In the genomic region with DNA sequence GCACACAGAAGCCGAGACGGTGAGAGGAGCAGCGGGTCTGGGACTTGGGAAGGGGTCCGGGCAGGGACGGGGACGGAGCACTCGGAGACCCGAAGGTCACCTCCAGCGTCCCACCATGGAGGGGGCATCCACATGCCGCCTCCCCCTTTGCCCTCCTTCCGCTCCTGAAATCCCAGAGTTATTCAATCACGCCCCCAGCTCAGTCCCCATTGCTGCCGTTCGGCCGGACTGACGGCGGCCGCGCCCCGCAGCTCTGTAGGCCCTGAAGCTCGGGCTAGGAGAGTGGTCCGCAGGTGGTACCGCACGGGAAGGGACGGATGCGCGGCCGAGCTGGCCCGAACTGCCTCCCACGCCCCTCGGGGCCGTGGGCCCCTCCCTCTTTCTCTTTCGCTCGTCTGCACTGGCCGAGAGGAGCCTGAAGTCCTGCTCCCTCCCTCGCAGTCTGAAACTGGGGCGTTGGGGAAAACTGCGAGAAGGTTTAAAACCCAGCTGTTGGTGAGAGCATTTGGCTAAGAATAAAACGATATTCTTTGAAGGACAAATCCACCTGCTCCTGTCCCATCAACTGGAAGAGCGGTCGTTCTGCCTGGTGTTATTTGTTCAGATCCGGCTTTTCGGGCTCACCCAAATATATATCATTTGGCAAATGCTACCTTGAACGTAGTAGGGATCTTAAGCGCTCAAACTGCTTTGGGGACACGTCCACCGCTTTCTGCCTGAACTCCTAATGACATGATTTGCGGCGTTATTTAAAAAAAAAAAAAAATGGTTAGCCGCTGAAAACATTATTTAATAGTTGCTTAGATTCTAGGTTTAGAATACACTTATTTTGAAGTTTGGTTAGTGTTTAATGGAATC, we compare ENCODE assay signal across 8 cellular contexts. TPM values are rescaled to one million over a fixed set of nuclear protein-coding genes. Genes with fewer than 3 reads are reported as not detected.
DNase-seq lines count a peak whose midpoint lies in the region; ATAC-seq and TF ChIP-seq lines count a peak whose summit lies in the region.

No MANE protein-coding gene starts in this region.

- peak overlapping the region; percentile 72 for H3K4me2 ChIP-seq in DOHH2 (ENCODE audit: low read length)
- H3K4me2 ChIP-seq in IMR-90 (ENCODE audit: low read depth, low read length) = peak overlapping the region; percentile 94
- H3K4me2 ChIP-seq in SU-DHL-6 (ENCODE audit: low read depth, low read length, poor library complexity, severe bottlenecking) = peak overlapping the region; percentile 79

- H3K9me3 ChIP-seq in DOHH2 (ENCODE audit: control insufficient read depth, insufficient read depth, low read length) (no peaks in the 10 kb centered on the region), IMR-90 (ENCODE audit: control insufficient read depth, insufficient read depth, low read length) (no peaks in the 10 kb centered on the region), SU-DHL-6 (ENCODE audit: insufficient read depth, low read length) (no peaks in the 10 kb centered on the region), right cardiac atrium (ENCODE audit: control insufficient read depth, low read length) (no peaks in the 10 kb centered on the region), psoas muscle (no peaks in the 10 kb centered on the region), uterus (no peaks in the 10 kb centered on the region)

- dilution Hi-C loops in IMR-90 (cut with HindIII; ENCODE audit: low sequenced_read_pairs, unreplicated experiment) = no loop called here

- no peaks in the 10 kb centered on the region; the same call in 1 of the 2 replicates for H3K9me1 ChIP-seq in IMR-90 (ENCODE audit: insufficient read depth, low read length)

- peak overlapping the region; percentile 40 for H3K27ac ChIP-seq in DOHH2 (ENCODE audit: low read depth, low read length)
- H3K27ac ChIP-seq in IMR-90 (ENCODE audit: insufficient read depth, low read length) = peak overlapping the region; percentile 82
- H3K27ac ChIP-seq in SU-DHL-6 (ENCODE audit: low read depth, low read length) = no peak overlapping the region
- peak overlapping the region; percentile 97 for H3K27ac ChIP-seq in right cardiac atrium (ENCODE audit: low read length)
- peak overlapping the region; percentile 99 for H3K27ac ChIP-seq in psoas muscle
- H3K27ac ChIP-seq in uterus = peak overlapping the region; percentile 95 to 97

- peak; percentile 57 for ATAC-seq in GM21619 (IDR thresholded peaks at IDR 0.05; ENCODE audit: unreplicated experiment)
- ATAC-seq in IMR-90 (ENCODE audit: low read depth) = peak; percentile 57
- peak; percentile 85 to 87 for ATAC-seq in right cardiac atrium
- peak; percentile 63 to 70 (median 68) for ATAC-seq in psoas muscle

- H3K9me2 ChIP-seq in DOHH2 (replicated peaks; ENCODE audit: control insufficient read depth, low read length) (no peaks in the 10 kb centered on the region), SU-DHL-6 (replicated peaks; ENCODE audit: insufficient read depth, low read length) (no peaks in the 10 kb centered on the region)

- H3K4me3 ChIP-seq in DOHH2 (ENCODE audit: low read length) = peak overlapping the region; percentile 91
- peak overlapping the region; percentile 70 for H3K4me3 ChIP-seq in IMR-90 (ENCODE audit: insufficient read depth, low read depth, low read length)
- peak overlapping the region; percentile 76 for H3K4me3 ChIP-seq in SU-DHL-6 (ENCODE audit: insufficient read depth, low read length, poor library complexity, severe bottlenecking)
- H3K4me3 ChIP-seq in right cardiac atrium (ENCODE audit: low read length) = peak overlapping the region; percentile 75
- peak overlapping the region; percentile 92 for H3K4me3 ChIP-seq in psoas muscle
- H3K4me3 ChIP-seq in uterus = peak overlapping the region; percentile 68 to 91

- BruUV-seq in IMR-90 (replicated peaks; lab: Mats Ljungman, UMichigan) = TSS peak; percentile 32

- H3K79me2 ChIP-seq in DOHH2 (ENCODE audit: control insufficient read depth, low read length) (peaks cover 61% of the 10 kb centered on the region), SU-DHL-6 (ENCODE audit: insufficient read depth, low read length) (peaks cover 21% of the 10 kb centered on the region; the same call in 1 of the 2 replicates)

- H2AFZ ChIP-seq in IMR-90 (replicated peaks; ENCODE audit: low read length, poor library complexity) (peak overlapping the region; percentile 88), SU-DHL-6 (ENCODE audit: low read depth, low read length, severe bottlenecking) (peak overlapping the region; percentile 74)

- intact Hi-C loops in IMR-90 (cut with micrococcal nuclease) (loop anchor here (1.0 to 5.0 kb wide), 3 partner anchors 52 to 124 kb away; a partner anchor contains a TSS), right cardiac atrium (cut with DNase I) (loop anchor here (1.0 to 10.0 kb wide), 3 partner anchors 50 to 53 kb away; a partner anchor contains a TSS), psoas muscle (cut with DNase I) (loop anchor here (1.0 to 5.0 kb wide), 3 partner anchors 52 to 73 kb away; a partner anchor contains a TSS), uterus (cut with DNase I; ENCODE audit: low total_unique reads) (no loop called here)

- peak overlapping the region; percentile 98 for H2AK9ac ChIP-seq in IMR-90 (replicated peaks; ENCODE audit: low read depth, low read length, poor library complexity)

- WGBS in IMR-90 (ENCODE audit: extremely low coverage in 2 of 2, insufficient read length in 1 of 2), 2 experiments = 0% methylated on average over 7 of the region's 50 CpGs; no CpG with 5 or more reads in 1 of the 2 experiments
- WGBS in right cardiac atrium = under 1% methylated on average over 50 of the region's 50 CpGs
- WGBS in psoas muscle, 3 donors = 0% methylated on average over 46 to 50 of the region's 50 CpGs

- H4K8ac ChIP-seq in IMR-90 (ENCODE audit: low read depth in 2 of 2, low read length in 2 of 2) = peak overlapping the region; percentile 34 to 90

- H3K36me3 ChIP-seq in DOHH2 (ENCODE audit: control insufficient read depth, low read length) (peaks cover 4% of the 10 kb centered on the region; the same call in 1 of the 2 replicates), IMR-90 (ENCODE audit: control insufficient read depth, insufficient read depth, low read length) (no peaks in the 10 kb centered on the region), SU-DHL-6 (ENCODE audit: low read length) (no peaks in the 10 kb centered on the region), psoas muscle (ENCODE audit: insufficient read depth in 1 of 2, low read depth in 1 of 2) (peaks cover 0 to 5% of the 10 kb centered on the region in 2 donors), uterus (no peaks in the 10 kb centered on the region)

- H4K91ac ChIP-seq in IMR-90 (ENCODE audit: insufficient read depth, low read depth, low read length) = peak overlapping the region; percentile 91

- no peaks in the 10 kb centered on the region for H3K27me3 ChIP-seq in DOHH2 (ENCODE audit: control insufficient read depth, low read length)
- H3K27me3 ChIP-seq in IMR-90 (ENCODE audit: control insufficient read depth, insufficient read depth, low read length) = no peaks in the 10 kb centered on the region
- no peaks in the 10 kb centered on the region for H3K27me3 ChIP-seq in SU-DHL-6 (ENCODE audit: low read length)
- H3K27me3 ChIP-seq in right cardiac atrium (ENCODE audit: control insufficient read depth, insufficient read depth) = no peaks in the 10 kb centered on the region
- no peaks in the 10 kb centered on the region for H3K27me3 ChIP-seq in psoas muscle (ENCODE audit: insufficient read depth in 3 of 3, low read length in 2 of 3)
- no peaks in the 10 kb centered on the region for H3K27me3 ChIP-seq in uterus

- DNase-seq in IMR-90 (peak; percentile 79), amygdala (lab: John Stamatoyannopoulos, UW) (peak in 43 of 56 donors; percentile 12 to 74 (median 47)), right cardiac atrium (peak; percentile 82 to 91 (median 89)), psoas muscle (peak; percentile 80 to 89), uterus (peak; percentile 63 to 73)

- peak overlapping the region; percentile 88 for H3K23ac ChIP-seq in IMR-90 (ENCODE audit: low read depth, low read length)

- H3K18ac ChIP-seq in IMR-90 (ENCODE audit: low read depth, low read length) = peak overlapping the region; percentile 66

- H3K79me1 ChIP-seq in IMR-90 (ENCODE audit: low read depth in 1 of 2, low read length in 2 of 2) = peaks cover 0 to 44% of the 10 kb centered on the region in 2 experiments; a peak in 2 of 4 replicates

- peak overlapping the region; percentile 35 for H2BK120ac ChIP-seq in IMR-90 (ENCODE audit: low read depth, low read length)

- H3K56ac ChIP-seq in IMR-90 (ENCODE audit: extremely low read depth, insufficient read depth, low read length) = peak overlapping the region; percentile 96

- H2BK5ac ChIP-seq in IMR-90 (ENCODE audit: low read depth, low read length, poor library complexity, severe bottlenecking) = peak overlapping the region; percentile 79

- no peak for TF ChIP-seq CTCF in DOHH2 (IDR thresholded peaks at IDR 0.05; ENCODE audit: low read depth, low read length, poor library complexity, severe bottlenecking)
- no peak for TF ChIP-seq CTCF in IMR-90 (conservative IDR thresholded peaks at IDR 0.05; ENCODE audit: low read depth, low read length)
- no peak for TF ChIP-seq CTCF in SU-DHL-6 (IDR thresholded peaks at IDR 0.05; ENCODE audit: insufficient read depth, low read length, poor library complexity, severe bottlenecking)
- TF ChIP-seq CTCF in psoas muscle (IDR thresholded peaks at IDR 0.05) = no peak
- no peak for TF ChIP-seq CTCF in uterus (IDR thresholded peaks at IDR 0.05)

- in situ Hi-C loops in IMR-90 (cut with MboI; ENCODE audit: low sequenced_read_pairs) = no loop called here

- H3K9ac ChIP-seq in IMR-90 (ENCODE audit: low read depth, low read length) (peak overlapping the region; percentile 93), SU-DHL-6 (ENCODE audit: low read length) (peak overlapping the region; percentile 73)

- CTCF ChIA-PET in IMR-90 (lab: Yijun Ruan, JAX) = interaction anchor here (0.5 to 2.3 kb wide), 13 partner anchors 9 to 1510 kb away, joined by 3 to 10 read pairs (median 4); a partner anchor contains a TSS

- peak overlapping the region; percentile 86 for H3K4ac ChIP-seq in IMR-90 (ENCODE audit: low read depth, low read length)

- H2BK20ac ChIP-seq in IMR-90 (ENCODE audit: low read depth, low read length) = no peak overlapping the region

- no peak for TF ChIP-seq RAD21 in IMR-90 (IDR thresholded peaks at IDR 0.05; ENCODE audit: low read length)

- H3K4me1 ChIP-seq in DOHH2 (ENCODE audit: control insufficient read depth, low read length) (peaks cover 30% of the 10 kb centered on the region), IMR-90 (ENCODE audit: control insufficient read depth, insufficient read depth, low read length) (peaks cover 10% of the 10 kb centered on the region), right cardiac atrium (ENCODE audit: control insufficient read depth, insufficient read depth, low read length) (peaks cover 2% of the 10 kb centered on the region), psoas muscle (peaks cover 45% of the 10 kb centered on the region), uterus (peaks cover 0 to 6% of the 10 kb centered on the region in 2 donors)

- peak overlapping the region; percentile 92 for H2AK5ac ChIP-seq in IMR-90 (ENCODE audit: low read depth, low read length)

- POLR2A ChIA-PET in IMR-90 (lab: Charles Lee; ENCODE audit: unreplicated experiment) = no interaction called here

- H4K20me1 ChIP-seq in DOHH2 (ENCODE audit: control insufficient read depth, insufficient read depth, low read depth, low read length) (no peaks in the 10 kb centered on the region; the same call in 1 of the 2 replicates), IMR-90 (ENCODE audit: insufficient read depth, low read length) (peaks cover 27% of the 10 kb centered on the region; the same call in 1 of the 2 replicates), SU-DHL-6 (ENCODE audit: low read depth, low read length) (no peaks in the 10 kb centered on the region)

- H3K14ac ChIP-seq in IMR-90 (replicated peaks; ENCODE audit: low read depth, low read length) = peak overlapping the region; percentile 93

- H2BK15ac ChIP-seq in IMR-90 (ENCODE audit: low read depth, low read length) = peak overlapping the region; percentile 16; the same call in 1 of the 3 replicates

- H4K5ac ChIP-seq in IMR-90 (ENCODE audit: low read depth, low read length) = peak overlapping the region; percentile 34

- H3F3A ChIP-seq in DOHH2 (ENCODE audit: control insufficient read depth, insufficient read depth) (no peaks in the 10 kb centered on the region), SU-DHL-6 (ENCODE audit: insufficient read depth) (no peaks in the 10 kb centered on the region; the same call in 1 of the 2 replicates)

- TF ChIP-seq POLR2A in IMR-90 (IDR thresholded peaks at IDR 0.05; ENCODE audit: low read depth, low read length) (peak; percentile 82; the same call in 1 of the 2 replicates), uterus (IDR thresholded peaks at IDR 0.05) (no peak)

RNA-seq across cellular contexts. Expression of a gene that starts 0.7 kb away (rescaled TPM):
- total RNA-seq in IMR-90 (2012; rRNA removed) (121 and 181 TPM in 2 replicates), right cardiac atrium (100 to 1,000 TPM in 2 of 4 donors, 10 to 100 TPM in 2; 93.6 to 103 (median 99.1) TPM), psoas muscle (100 to 1,000 TPM; 175 to 210 (median 180) TPM), uterus (100 to 1,000 TPM in 1 of 4 donors, 10 to 100 TPM in 3; 20.0 to 127 (median 59.4) TPM)
- polyA plus RNA-seq in IMR-90 (2012; rRNA removed) (48.1 and 63.7 TPM in 2 replicates), right cardiac atrium (47.4 TPM), psoas muscle (100 to 1,000 TPM in 2 of 3 donors, 10 to 100 TPM in 1; 49.5 to 224 (median 136) TPM)
- 9.8 and 15.2 TPM in 2 replicates for polyA plus RNA-seq in IMR-90 (2012; cell fraction: cytosol; rRNA removed)
- 4.2 and 49.2 TPM in 2 replicates for polyA plus RNA-seq in IMR-90 (2012; cell fraction: nucleus; rRNA removed; ENCODE audit: low replicate concordance)

RNA-seq across cellular contexts. Expression of a gene that starts 51.9 kb away (rescaled TPM):
- 183 and 306 TPM in 2 replicates for total RNA-seq in IMR-90 (2012; rRNA removed)
- polyA plus RNA-seq in IMR-90 (2012; rRNA removed) = 63.3 and 80.5 TPM in 2 replicates
- polyA plus RNA-seq in IMR-90 (2012; cell fraction: cytosol; rRNA removed) = 38.6 and 103 TPM in 2 replicates
- polyA plus RNA-seq in IMR-90 (2012; cell fraction: nucleus; rRNA removed; ENCODE audit: low replicate concordance) = 11.8 and 39.2 TPM in 2 replicates
- 100 to 1,000 TPM in 1 of 4 donors, 10 to 100 TPM in 3; 79.5 to 124 (median 86.8) TPM for total RNA-seq in right cardiac atrium
- polyA plus RNA-seq in right cardiac atrium = 22.3 TPM
- 100 to 1,000 TPM; 126 to 219 (median 156) TPM for total RNA-seq in psoas muscle
- 100 to 1,000 TPM in 1 of 3 donors, 10 to 100 TPM in 2; 34.8 to 145 (median 39.5) TPM for polyA plus RNA-seq in psoas muscle
- 100 to 1,000 TPM in 1 of 4 donors, 10 to 100 TPM in 3; 43.2 to 215 (median 74.1) TPM for total RNA-seq in uterus
